ENCODE assay signal across 15 cellular contexts in genomic region chr3:34260991-34261365, GRCh38.
DNase-seq lines count a peak whose midpoint lies in the region; ATAC-seq and TF ChIP-seq lines count a peak whose summit lies in the region.
"Had no signal": no experiment of that assay in that cellular context is flagged by ENCODE, and none has a peak within 500 bp of the region (broad histone marks: within the 10 kb centered on the region; RNA-seq: fewer than 3 reads in every experiment).

No MANE protein-coding gene starts in this region.

- no peak overlapping the region for H3K9ac ChIP-seq in BLaER1

- H3K9me3 ChIP-seq in BLaER1 = no peaks in the 10 kb centered on the region
- H3K9me3 ChIP-seq: heart right ventricle had no signal

- H3K27ac ChIP-seq in BLaER1 (no peak overlapping the region), coronary artery (peak overlapping the region; percentile 14 to 65), foreskin keratinocyte (no peak overlapping the region)

- no peaks in the 10 kb centered on the region for H4K20me1 ChIP-seq in BLaER1

- DNase-seq in NCI-H82 treated with DMSO at 0.1 percent for 48 hours (lab: John Stamatoyannopoulos, UW; ENCODE audit: unreplicated experiment) (peak; percentile 57), coronary artery (ENCODE audit: low spot score) (no peak), myocyte (ENCODE audit: low read depth) (peak; percentile 24), cortex of kidney (lab: John Stamatoyannopoulos, UW) (no peak), NCI-H446 treated with DMSO at 0.1 percent for 48 hours (lab: John Stamatoyannopoulos, UW) (no peak), foreskin keratinocyte (no peak), CD1c-positive myeloid dendritic cell (ENCODE audit: extremely low spot score) (no peak)
- DNase-seq: activated CD8-positive, alpha-beta memory T cell treated with anti-CD3 and anti-CD28 coated beads, Interleukin-2, amount 50 U/mL, for 4 hours; activated naive CD4-positive, alpha-beta T cell treated with Interleukin-2 at 50 U/mL for 16 hours; GF-D8; NCI-H2081 treated with DMSO at 0.1 percent for 48 hours; NCI-H748 treated with DMSO at 0.1 percent for 48 hours had no signal

- no peak for ATAC-seq in foreskin keratinocyte
- ATAC-seq: activated CD4-positive, CD25-positive, alpha-beta regulatory T cell treated with anti-CD3 and anti-CD28 coated beads, Interleukin-2, amount 50 U/mL, for 24 hours had no signal

- no peaks in the 10 kb centered on the region for H3K36me3 ChIP-seq in BLaER1
- H3K36me3 ChIP-seq: heart right ventricle had no signal

- H3K4me1 ChIP-seq in BLaER1 (peaks cover 47% of the 10 kb centered on the region), foreskin keratinocyte (no peaks in the 10 kb centered on the region)

- no peak for TF ChIP-seq CTCF in coronary artery (IDR thresholded peaks at IDR 0.05)
- no peak for TF ChIP-seq CTCF in foreskin keratinocyte (conservative IDR thresholded peaks at IDR 0.05)

- H3K4me3 ChIP-seq in BLaER1 (no peak overlapping the region), coronary artery (no peak overlapping the region)
- H3K4me3 ChIP-seq: heart right ventricle had no signal

- H3K4me2 ChIP-seq in BLaER1 = peak overlapping the region; percentile 25; the same call in 1 of the 2 replicates

- H3K27me3 ChIP-seq in BLaER1 (no peaks in the 10 kb centered on the region), foreskin keratinocyte (no peaks in the 10 kb centered on the region)
- H3K27me3 ChIP-seq: heart right ventricle had no signal

Comparison
In these comparisons a context has a peak if more than half of its experiments do, and no peak if none do; other contexts are left out.
1. H3K27ac ChIP-seq: peak in coronary artery (2 of 2); none in BLaER1 (single experiment) and foreskin keratinocyte (single experiment).
2. DNase-seq: peak in NCI-H82 treated with DMSO at 0.1 percent for 48 hours (single experiment) and myocyte (single experiment); none in coronary artery (single experiment), cortex of kidney (single experiment), NCI-H446 treated with DMSO at 0.1 percent for 48 hours (single experiment), foreskin keratinocyte (0 of 2) and CD1c-positive myeloid dendritic cell (single experiment).